ENCODE assay signal across 22 cellular contexts in genomic region chr6:87199787-87200186, GRCh38. TPM values are rescaled to one million over a fixed set of nuclear protein-coding genes. Genes with fewer than 3 reads are reported as not detected.
DNase-seq lines count a peak whose midpoint lies in the region; ATAC-seq lines count a peak whose summit lies in the region.
"Had no signal": no experiment of that assay in that cellular context is flagged by ENCODE, and none has a peak within 500 bp of the region (broad histone marks: within the 10 kb centered on the region; RNA-seq: fewer than 3 reads in every experiment).

No MANE protein-coding gene starts in this region.

- WGBS in neuronal stem cell (ENCODE audit: extremely low coverage in 2 of 2, insufficient read length in 2 of 2, insufficient replicate concordance in 1 of 2), 2 donors, result no CpG with 5 or more reads among the region's 1 CpG

- no peak overlapping the region for H3K14ac ChIP-seq in neuronal stem cell (ENCODE audit: low read length)

- DNase-seq in Right ventricle myocardium inferior (ENCODE audit: missing footprints) (no peak), cardiac septum (ENCODE audit: low spot score) (no peak), T-helper 17 cell (no peak), left cardiac atrium (no peak), COLO829 (ENCODE audit: low spot score) (no peak), neuronal stem cell (ENCODE audit: low spot score) (no peak)
- DNase-seq: activated CD4-positive, alpha-beta T cell treated with anti-CD3 and anti-CD28 coated beads for 1 hour; activated effector memory CD4-positive, alpha-beta T cell treated with Interleukin-2 at 50 U/mL for 16 hours; anterior cingulate cortex; CD8-positive, alpha-beta memory T cell; DMS53; GF-D8; left colon; naive thymus-derived CD4-positive, alpha-beta T cell; NCI-H1417; NCI-H2107; NCI-H526; stimulated activated CD4-positive, alpha-beta T cell treated with anti-CD3 and anti-CD28 coated beads, Interleukin-1b, Interleukin-23, amount 100 ng/mL, for 48 hours had no signal

- no peak overlapping the region for H2AK5ac ChIP-seq in neuronal stem cell (ENCODE audit: low read depth, low read length)

- H3K23ac ChIP-seq in neuronal stem cell (ENCODE audit: low read depth, low read length, poor library complexity), result no peak overlapping the region

- H3K27me3 ChIP-seq in neuronal stem cell (ENCODE audit: control insufficient read depth in 3 of 3, insufficient read depth in 3 of 3, low read depth in 1 of 3, low read length in 3 of 3), result no peaks in the 10 kb centered on the region
- H3K27me3 ChIP-seq: vagina had no signal

- no peak overlapping the region for H2BK15ac ChIP-seq in neuronal stem cell (ENCODE audit: low read length)

- no peak overlapping the region for H3K18ac ChIP-seq in neuronal stem cell (ENCODE audit: low read length)

- H3K9ac ChIP-seq in neuronal stem cell (ENCODE audit: low read depth, low read length, poor library complexity), result no peak overlapping the region

- peaks cover 49% of the 10 kb centered on the region for H3K4me1 Mint-ChIP-seq in T-helper 17 cell

- H3K4me1 ChIP-seq in neuronal stem cell (ENCODE audit: control insufficient read depth in 2 of 2, insufficient read depth in 1 of 2, low read depth in 1 of 2, low read length in 2 of 2), result no peaks in the 10 kb centered on the region

- no peaks in the 10 kb centered on the region for H3K36me3 Mint-ChIP-seq in T-helper 17 cell (ENCODE audit: low read depth)

- H3K4ac ChIP-seq in neuronal stem cell (ENCODE audit: low read length), result no peak overlapping the region

- intact Hi-C loops in Right ventricle myocardium inferior (cut with DNase I), result loop anchor here (5.0 kb wide), 1 partner anchor 42 kb away; the partner anchor contains the start of gene ZNF292
- intact Hi-C loops in cardiac septum (cut with DNase I), result no loop called here
- intact Hi-C loops in left cardiac atrium (cut with DNase I), result loop anchor here in 1 of 2 donors (10.0 kb wide), 1 partner anchor 45 kb away; the partner anchor contains the start of gene ZNF292

- H2AFZ ChIP-seq in neuronal stem cell (ENCODE audit: low read length), result no peak overlapping the region

- ATAC-seq in Right ventricle myocardium inferior (peak; percentile 86), T-helper 17 cell (no peak), left cardiac atrium (peak; percentile 65 to 67), HG03442 (IDR thresholded peaks at IDR 0.05; ENCODE audit: unreplicated experiment) (no peak)
- ATAC-seq: HCT116; left colon; naive thymus-derived CD4-positive, alpha-beta T cell had no signal

- H2BK5ac ChIP-seq in neuronal stem cell (ENCODE audit: low read length), result no peak overlapping the region

- peaks cover 3% of the 10 kb centered on the region for H3K79me1 ChIP-seq in neuronal stem cell (ENCODE audit: low read depth, low read length)

- H4K91ac ChIP-seq in neuronal stem cell (ENCODE audit: low read depth, low read length, poor library complexity), result no peak overlapping the region

- H3K27ac ChIP-seq in neuronal stem cell (replicated peaks; ENCODE audit: low read length), result no peak overlapping the region
- H3K27ac ChIP-seq: vagina had no signal

- H2BK12ac ChIP-seq in neuronal stem cell (ENCODE audit: low read length), result no peak overlapping the region

- peaks cover 2 to 28% of the 10 kb centered on the region in 2 donors for H3K36me3 ChIP-seq in neuronal stem cell (replicated peaks in 1 of 2; ENCODE audit: control insufficient read depth in 2 of 2, insufficient read depth in 2 of 2, low read length in 2 of 2)
- H3K36me3 ChIP-seq: vagina had no signal

- H3K27me3 Mint-ChIP-seq in T-helper 17 cell, result no peaks in the 10 kb centered on the region
- H3K27me3 Mint-ChIP-seq: CD8-positive, alpha-beta memory T cell; IgD-negative memory B cell; naive thymus-derived CD4-positive, alpha-beta T cell had no signal

- no peaks in the 10 kb centered on the region for H3K9me3 ChIP-seq in T-helper 17 cell (ENCODE audit: control insufficient read depth, low read length, poor library complexity, severe bottlenecking)
- no peaks in the 10 kb centered on the region for H3K9me3 ChIP-seq in neuronal stem cell (replicated peaks in 1 of 2; ENCODE audit: control insufficient read depth in 2 of 2, insufficient read depth in 1 of 2, low read depth in 1 of 2, low read length in 2 of 2)
- H3K9me3 ChIP-seq: vagina had no signal

- H3K4me3 Mint-ChIP-seq in T-helper 17 cell, result no peak overlapping the region
- H3K4me3 Mint-ChIP-seq: CD8-positive, alpha-beta memory T cell had no signal

- H3K27ac Mint-ChIP-seq in T-helper 17 cell, result peak overlapping the region; percentile 4

- no peak overlapping the region for H4K8ac ChIP-seq in neuronal stem cell (ENCODE audit: low read depth, low read length)

- no peak overlapping the region for H3K4me3 ChIP-seq in neuronal stem cell (ENCODE audit: low read length in 2 of 2)
- H3K4me3 ChIP-seq: vagina had no signal

- H3K4me2 ChIP-seq in neuronal stem cell (ENCODE audit: insufficient read depth, low read length, poor library complexity, severe bottlenecking), result no peak overlapping the region

- H2BK120ac ChIP-seq in neuronal stem cell (ENCODE audit: low read depth, low read length), result no peak overlapping the region

RNA-seq across cellular contexts. Expression of gene ZNF292, which starts 44.4 kb away (rescaled TPM):
- total RNA-seq in Right ventricle myocardium inferior (35.0 TPM), cardiac septum (34.5 TPM), T-helper 17 cell (100 to 1,000 TPM in 1 of 2 donors, 10 to 100 TPM in 1; 88.3 to 103 TPM), left cardiac atrium (10 to 100 TPM; 37.1 to 39.1 TPM)
- polyA plus RNA-seq in neuronal stem cell (2013, experiment 1 of 2), result 25.0 TPM
- polyA plus RNA-seq in neuronal stem cell (2013, experiment 2 of 2), result 27.0 TPM

Comparison
In these comparisons a context has a peak if more than half of its experiments do, and no peak if none do; other contexts are left out.
1. ATAC-seq: peak in Right ventricle myocardium inferior (single experiment) and left cardiac atrium (2 of 2); none in T-helper 17 cell (single experiment) and HG03442 (single experiment).